26 cellular contexts compared by ENCODE assay signal in genomic region chr5:132540149-132540548, GRCh38. TPM values are rescaled to one million over a fixed set of nuclear protein-coding genes. Genes with fewer than 3 reads are reported as not detected.
"Had no signal": no experiment of that assay in that cellular context is flagged by ENCODE, and none has a peak within 500 bp of the region (broad histone marks: within the 10 kb centered on the region; RNA-seq: fewer than 3 reads in every experiment).

No MANE protein-coding gene starts in this region.

- H3K36me3 ChIP-seq: MG63, Peyer's patch had no signal

- DNase-seq: Karpas-422; KG1; MG63; NCI-H1092; NCI-H1105 treated with DMSO at 0.1 percent for 48 hours; NCI-H1417 treated with DMSO at 0.1 percent for 48 hours; NCI-H146; NCI-H1694 treated with DMSO at 0.1 percent for 48 hours; NCI-H1930; NCI-H2081; NCI-H2107; NCI-H226; NCI-H446; NCI-H510A; NCI-H524 treated with DMSO at 0.1 percent for 48 hours; NCI-H69; NCI-H774; NK-92 treated with Interleukin-12 subunit alpha and Interleukin-12 subunit beta, amount 100 ng/mL, for 24 hours; OCI-M1; PC-9; Right ventricle myocardium superior had no signal

- H3K4me2 ChIP-seq: PC-9 had no signal

- H3K4me3 ChIP-seq: MG63, PC-9, Peyer's patch had no signal

- H3K27ac ChIP-seq: HL-60, PC-9, Peyer's patch had no signal

- H2AFZ ChIP-seq: PC-9 had no signal

- FAIRE-seq: HTR-8/SVneo had no signal

- H3K9me3 ChIP-seq: MG63, Peyer's patch had no signal

- H3K27me3 ChIP-seq: Peyer's patch had no signal

- H3K4me1 ChIP-seq: Peyer's patch had no signal

RNA-seq across cellular contexts. Expression of gene IL5, which starts 3.2 kb away (rescaled TPM):
- total RNA-seq: PC-9, Peyer's patch, Right ventricle myocardium superior, RPMI7951, SK-MEL-5 had no signal
